Comparison of ENCODE assay signal across 18 cellular contexts in genomic region chr9:92055624-92056023, GRCh38. TPM values are rescaled to one million over a fixed set of nuclear protein-coding genes. Genes with fewer than 3 reads are reported as not detected.
DNase-seq lines count a peak whose midpoint lies in the region; ATAC-seq and TF ChIP-seq lines count a peak whose summit lies in the region.
"Had no signal": no experiment of that assay in that cellular context is flagged by ENCODE, and none has a peak within 500 bp of the region (broad histone marks: within the 10 kb centered on the region; RNA-seq: fewer than 3 reads in every experiment).

No MANE protein-coding gene starts in this region.

- H4K91ac ChIP-seq in neuronal stem cell (ENCODE audit: low read depth, low read length, poor library complexity) = no peak overlapping the region

- peaks cover 2 to 20% of the 10 kb centered on the region in 2 donors for H3K9me3 ChIP-seq in neuronal stem cell (replicated peaks in 1 of 2; ENCODE audit: control insufficient read depth in 2 of 2, insufficient read depth in 1 of 2, low read depth in 1 of 2, low read length in 2 of 2)

- H3K9ac ChIP-seq in neuronal stem cell (ENCODE audit: low read depth, low read length, poor library complexity) = no peak overlapping the region
- H3K9ac ChIP-seq: BLaER1 treated with 17β-estradiol and CSF1 and Interleukin-3, amounts not matched to agents 10 nM and 100 nM had no signal

- H2AK5ac ChIP-seq in neuronal stem cell (ENCODE audit: low read depth, low read length) = no peak overlapping the region

- H2BK12ac ChIP-seq in neuronal stem cell (ENCODE audit: low read length) = no peak overlapping the region

- no peak overlapping the region for H2BK15ac ChIP-seq in neuronal stem cell (ENCODE audit: low read length)

- peak overlapping the region; percentile 73 for H3K27ac ChIP-seq in neuronal stem cell (replicated peaks; ENCODE audit: low read length)
- H3K27ac ChIP-seq: BLaER1 treated with 17β-estradiol and CSF1 and Interleukin-3, amounts not matched to agents 10 nM and 100 nM had no signal

- H3K27me3 ChIP-seq in neuronal stem cell (ENCODE audit: control insufficient read depth in 3 of 3, insufficient read depth in 3 of 3, low read depth in 1 of 3, low read length in 3 of 3) (no peaks in the 10 kb centered on the region), H7 (ENCODE audit: control insufficient read depth, insufficient read depth, low read length) (no peaks in the 10 kb centered on the region)
- H3K27me3 ChIP-seq: BLaER1 treated with 17β-estradiol and CSF1 and Interleukin-3, amounts not matched to agents 10 nM and 100 nM had no signal

- no peak overlapping the region for H3K4ac ChIP-seq in neuronal stem cell (ENCODE audit: low read length)

- no peak overlapping the region for H2BK5ac ChIP-seq in neuronal stem cell (ENCODE audit: low read length)

- H3K14ac ChIP-seq in neuronal stem cell (ENCODE audit: low read length) = no peak overlapping the region

- no CpG with 5 or more reads among the region's 2 CpGs for WGBS in neuronal stem cell (ENCODE audit: extremely low coverage in 2 of 2, insufficient read length in 2 of 2, insufficient replicate concordance in 1 of 2), 2 donors

- H3K23ac ChIP-seq in neuronal stem cell (ENCODE audit: low read depth, low read length, poor library complexity) = no peak overlapping the region

- H3K4me3 ChIP-seq in neuronal stem cell (ENCODE audit: low read length in 2 of 2) = no peak overlapping the region
- no peak overlapping the region for H3K4me3 ChIP-seq in H7 (ENCODE audit: insufficient read depth, low read depth, low read length)
- H3K4me3 ChIP-seq: BLaER1 treated with 17β-estradiol and CSF1 and Interleukin-3, amounts not matched to agents 10 nM and 100 nM had no signal

- H3K79me1 ChIP-seq in neuronal stem cell (ENCODE audit: low read depth, low read length) = no peaks in the 10 kb centered on the region

- H4K8ac ChIP-seq in neuronal stem cell (ENCODE audit: low read depth, low read length) = no peak overlapping the region

- H2BK120ac ChIP-seq in neuronal stem cell (ENCODE audit: low read depth, low read length) = no peak overlapping the region

- H3K4me2 ChIP-seq in neuronal stem cell (ENCODE audit: insufficient read depth, low read length, poor library complexity, severe bottlenecking) = no peak overlapping the region
- H3K4me2 ChIP-seq: BLaER1 treated with 17β-estradiol and CSF1 and Interleukin-3, amounts not matched to agents 10 nM and 100 nM had no signal

- DNase-seq in NCI-H2171 treated with DMSO at 0.1 percent for 48 hours (lab: John Stamatoyannopoulos, UW) (peak; percentile 15), NCI-H2171 (lab: John Stamatoyannopoulos, UW) (no peak), NCI-H69 (lab: John Stamatoyannopoulos, UW) (peak; percentile 89), iPS DF 19.7 (ENCODE audit: low read depth, low spot score) (peak; percentile 59), neuronal stem cell (ENCODE audit: low spot score) (peak; percentile 45), H7 (no peak)
- DNase-seq: KG1, NCI-H1048, NCI-H146, NCI-H2081, NCI-H2227 treated with DMSO at 0.1 percent for 48 hours, NCI-H524 had no signal

- no peak overlapping the region for H3K18ac ChIP-seq in neuronal stem cell (ENCODE audit: low read length)

- peaks cover 0 to 71% of the 10 kb centered on the region in 2 donors for H3K36me3 ChIP-seq in neuronal stem cell (replicated peaks in 1 of 2; ENCODE audit: control insufficient read depth in 2 of 2, insufficient read depth in 2 of 2, low read length in 2 of 2)
- peaks cover 4% of the 10 kb centered on the region; the same call in 1 of the 2 replicates for H3K36me3 ChIP-seq in H7 (replicated peaks; ENCODE audit: control insufficient read depth, insufficient read depth, low read length)

- H2AFZ ChIP-seq in neuronal stem cell (ENCODE audit: low read length) = no peak overlapping the region

- peaks cover 9 to 26% of the 10 kb centered on the region in 2 donors for H3K4me1 ChIP-seq in neuronal stem cell (ENCODE audit: control insufficient read depth in 2 of 2, insufficient read depth in 1 of 2, low read depth in 1 of 2, low read length in 2 of 2)
- H3K4me1 ChIP-seq: BLaER1 treated with 17β-estradiol and CSF1 and Interleukin-3, amounts not matched to agents 10 nM and 100 nM had no signal

- no peak for ATAC-seq in HG02759 (IDR thresholded peaks at IDR 0.05; ENCODE audit: unreplicated experiment)
- ATAC-seq in SK-N-SH treated with all-trans-retinoic acid at 6 μM for 48 hours = no peak
- ATAC-seq: HepG2, Panc1, Right ventricle myocardium inferior had no signal

TF ChIP-seq in SK-N-SH treated with all-trans-retinoic acid at 6 μM for 48 hours, 23 proteins besides CTCF, POLR2A, EP300 and RAD21 (continues in another document):
- TF ChIP-seq TSHZ2 (CRISPR knock-in tag; IDR thresholded peaks at IDR 0.05) (no peak), PPARA (CRISPR knock-in tag; IDR thresholded peaks at IDR 0.05; ENCODE audit: borderline replicate concordance) (no peak), CSRNP3 (CRISPR knock-in tag; IDR thresholded peaks at IDR 0.05) (no peak), ZC3H10 (CRISPR knock-in tag; IDR thresholded peaks at IDR 0.05) (no peak), ZNF70 (CRISPR knock-in tag; IDR thresholded peaks at IDR 0.05) (no peak), GLIS3 (CRISPR knock-in tag; IDR thresholded peaks at IDR 0.05) (no peak), ARNTL (CRISPR knock-in tag; IDR thresholded peaks at IDR 0.05; ENCODE audit: borderline replicate concordance, low read depth) (no peak), ZNF8 (CRISPR knock-in tag; IDR thresholded peaks at IDR 0.05) (no peak), TOX (CRISPR knock-in tag; IDR thresholded peaks at IDR 0.05; ENCODE audit: borderline replicate concordance) (no peak), CSDC2 (CRISPR knock-in tag; IDR thresholded peaks at IDR 0.05) (no peak), SNAI2 (CRISPR knock-in tag; IDR thresholded peaks at IDR 0.05) (no peak), TCF4 (CRISPR knock-in tag; IDR thresholded peaks at IDR 0.05; ENCODE audit: borderline replicate concordance) (no peak), BACH2 (CRISPR knock-in tag; IDR thresholded peaks at IDR 0.05; ENCODE audit: borderline replicate concordance) (no peak)
- TF ChIP-seq, protein P1, sequence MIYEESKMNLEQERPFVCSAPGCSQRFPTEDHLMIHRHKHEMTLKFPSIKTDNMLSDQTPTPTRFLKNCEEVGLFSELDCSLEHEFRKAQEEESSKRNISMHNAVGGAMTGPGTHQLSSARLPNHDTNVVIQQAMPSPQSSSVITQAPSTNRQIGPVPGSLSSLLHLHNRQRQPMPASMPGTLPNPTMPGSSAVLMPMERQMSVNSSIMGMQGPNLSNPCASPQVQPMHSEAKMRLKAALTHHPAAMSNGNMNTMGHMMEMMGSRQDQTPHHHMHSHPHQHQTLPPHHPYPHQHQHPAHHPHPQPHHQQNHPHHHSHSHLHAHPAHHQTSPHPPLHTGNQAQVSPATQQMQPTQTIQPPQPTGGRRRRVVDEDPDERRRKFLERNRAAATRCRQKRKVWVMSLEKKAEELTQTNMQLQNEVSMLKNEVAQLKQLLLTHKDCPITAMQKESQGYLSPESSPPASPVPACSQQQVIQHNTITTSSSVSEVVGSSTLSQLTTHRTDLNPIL (CRISPR knock-in tag; IDR thresholded peaks at IDR 0.05; ENCODE audit: low read depth) = no peak

RNA-seq across cellular contexts. Expression of gene SPTLC1, which starts 59.6 kb away (rescaled TPM):
- polyA plus RNA-seq in neuronal stem cell (2013, experiment 1 of 2) = 52.6 TPM
- 53.4 TPM for polyA plus RNA-seq in neuronal stem cell (2013, experiment 2 of 2)
- 63.6 and 81.3 TPM in 2 replicates for total RNA-seq in H7 (2014; rRNA removed; shearing (Covaris generic))

Comparison
In these comparisons a context has a peak if more than half of its experiments do, and no peak if none do; other contexts are left out.
1. DNase-seq: peak in NCI-H2171 treated with DMSO at 0.1 percent for 48 hours (single experiment), NCI-H69 (single experiment), iPS DF 19.7 (single experiment) and neuronal stem cell (single experiment); none in NCI-H2171 (single experiment) and H7 (single experiment).